ENCODE assay signal across 1 cellular context in the genomic region with DNA sequence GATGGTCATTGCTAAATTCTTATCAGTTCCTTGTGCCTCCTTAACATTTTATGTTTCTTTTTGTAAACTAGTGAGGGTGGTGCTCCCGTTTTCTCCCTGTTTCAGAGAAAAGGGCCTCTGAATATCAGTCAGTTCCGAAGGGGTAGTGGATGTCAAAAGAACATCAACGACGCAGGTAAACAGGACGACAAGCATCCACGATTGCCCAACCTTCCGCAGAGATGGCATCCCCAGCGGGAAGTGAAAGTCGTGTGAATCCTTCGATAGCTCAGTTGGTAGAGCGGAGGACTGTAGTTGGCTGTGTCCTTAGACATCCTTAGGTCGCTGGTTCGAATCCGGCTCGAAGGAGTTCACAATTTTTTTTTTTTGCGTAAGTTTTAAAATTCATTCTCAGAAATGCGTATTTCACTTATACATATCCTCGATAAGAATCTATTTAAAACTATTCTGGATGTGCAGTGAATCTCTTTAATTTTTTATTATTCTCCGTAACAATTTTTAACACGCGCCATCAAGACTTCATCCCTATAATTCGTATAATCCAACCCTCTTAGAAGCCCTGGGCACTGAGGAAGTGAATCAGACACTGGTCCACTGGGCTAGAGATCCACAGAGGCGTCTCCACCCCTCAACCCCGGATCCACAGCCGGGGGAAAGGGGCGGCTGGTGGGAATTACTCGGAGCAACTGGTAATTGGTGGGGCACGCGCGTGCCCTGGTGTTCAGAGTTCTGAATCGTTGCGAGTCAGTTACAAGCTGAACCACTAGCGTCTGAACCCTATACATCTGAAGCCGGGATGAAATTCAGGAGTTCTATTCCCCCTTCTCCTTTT.
TF ChIP-seq lines count a peak whose summit lies in the region.

No MANE protein-coding gene starts in this region.

TF ChIP-seq in HepG2, 621 proteins besides CTCF, POLR2A, EP300 and RAD21 (continued from another document and continues in another):
- TF ChIP-seq, protein P1, sequence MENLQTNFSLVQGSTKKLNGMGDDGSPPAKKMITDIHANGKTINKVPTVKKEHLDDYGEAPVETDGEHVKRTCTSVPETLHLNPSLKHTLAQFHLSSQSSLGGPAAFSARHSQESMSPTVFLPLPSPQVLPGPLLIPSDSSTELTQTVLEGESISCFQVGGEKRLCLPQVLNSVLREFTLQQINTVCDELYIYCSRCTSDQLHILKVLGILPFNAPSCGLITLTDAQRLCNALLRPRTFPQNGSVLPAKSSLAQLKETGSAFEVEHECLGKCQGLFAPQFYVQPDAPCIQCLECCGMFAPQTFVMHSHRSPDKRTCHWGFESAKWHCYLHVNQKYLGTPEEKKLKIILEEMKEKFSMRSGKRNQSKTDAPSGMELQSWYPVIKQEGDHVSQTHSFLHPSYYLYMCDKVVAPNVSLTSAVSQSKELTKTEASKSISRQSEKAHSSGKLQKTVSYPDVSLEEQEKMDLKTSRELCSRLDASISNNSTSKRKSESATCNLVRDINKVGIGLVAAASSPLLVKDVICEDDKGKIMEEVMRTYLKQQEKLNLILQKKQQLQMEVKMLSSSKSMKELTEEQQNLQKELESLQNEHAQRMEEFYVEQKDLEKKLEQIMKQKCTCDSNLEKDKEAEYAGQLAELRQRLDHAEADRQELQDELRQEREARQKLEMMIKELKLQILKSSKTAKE (CRISPR knock-in tag; IDR thresholded peaks at IDR 0.05; ENCODE audit: borderline replicate concordance) = no peak
- TF ChIP-seq REL (CRISPR knock-in tag; conservative IDR thresholded peaks at IDR 0.05) (no peak), NR2F6 (IDR thresholded peaks at IDR 0.05) (no peak; the same call in 1 of the 2 replicates), NR2F6 (CRISPR knock-in tag; IDR thresholded peaks at IDR 0.05) (peak; percentile 71), ZNF615 (CRISPR knock-in tag; IDR thresholded peaks at IDR 0.05; ENCODE audit: borderline replicate concordance) (peak; percentile 91; the same call in 1 of the 2 replicates), SYNCRIP (IDR thresholded peaks at IDR 0.05; ENCODE audit: insufficient read depth, low read depth, low read length) (no peak), JUND (CRISPR knock-in tag; IDR thresholded peaks at IDR 0.05) (no peak), CAMTA2 (CRISPR knock-in tag; IDR thresholded peaks at IDR 0.05; ENCODE audit: borderline replicate concordance) (no peak), SMAD9 (CRISPR knock-in tag; IDR thresholded peaks at IDR 0.05) (no peak), ZNF616 (CRISPR knock-in tag; IDR thresholded peaks at IDR 0.05; ENCODE audit: low read depth) (0 out of 2 replicates have a peak, but pooled peaks have one; percentile 10), XBP1 (CRISPR knock-in tag; IDR thresholded peaks at IDR 0.05) (no peak; the same call in 1 of the 2 replicates), ZFX (CRISPR knock-in tag; IDR thresholded peaks at IDR 0.05; ENCODE audit: low read depth) (peak; percentile 46), ZNF224 (CRISPR knock-in tag; IDR thresholded peaks at IDR 0.05) (peak; percentile 86), HOXA3 (CRISPR knock-in tag; IDR thresholded peaks at IDR 0.05) (peak; percentile 84), ZC3H4 (CRISPR knock-in tag; IDR thresholded peaks at IDR 0.05; ENCODE audit: borderline replicate concordance) (peak; percentile 55; the same call in 1 of the 2 replicates), ZNF614 (CRISPR knock-in tag; IDR thresholded peaks at IDR 0.05; ENCODE audit: borderline replicate concordance) (peak; percentile 95), ZNF891 (CRISPR knock-in tag; IDR thresholded peaks at IDR 0.05) (no peak), GLI4 (CRISPR knock-in tag; IDR thresholded peaks at IDR 0.05; ENCODE audit: borderline replicate concordance) (no peak), CEBPG (CRISPR knock-in tag; IDR thresholded peaks at IDR 0.05) (peak; percentile 100), SRY (CRISPR knock-in tag; IDR thresholded peaks at IDR 0.05) (no peak)
- TF ChIP-seq, protein P2, sequence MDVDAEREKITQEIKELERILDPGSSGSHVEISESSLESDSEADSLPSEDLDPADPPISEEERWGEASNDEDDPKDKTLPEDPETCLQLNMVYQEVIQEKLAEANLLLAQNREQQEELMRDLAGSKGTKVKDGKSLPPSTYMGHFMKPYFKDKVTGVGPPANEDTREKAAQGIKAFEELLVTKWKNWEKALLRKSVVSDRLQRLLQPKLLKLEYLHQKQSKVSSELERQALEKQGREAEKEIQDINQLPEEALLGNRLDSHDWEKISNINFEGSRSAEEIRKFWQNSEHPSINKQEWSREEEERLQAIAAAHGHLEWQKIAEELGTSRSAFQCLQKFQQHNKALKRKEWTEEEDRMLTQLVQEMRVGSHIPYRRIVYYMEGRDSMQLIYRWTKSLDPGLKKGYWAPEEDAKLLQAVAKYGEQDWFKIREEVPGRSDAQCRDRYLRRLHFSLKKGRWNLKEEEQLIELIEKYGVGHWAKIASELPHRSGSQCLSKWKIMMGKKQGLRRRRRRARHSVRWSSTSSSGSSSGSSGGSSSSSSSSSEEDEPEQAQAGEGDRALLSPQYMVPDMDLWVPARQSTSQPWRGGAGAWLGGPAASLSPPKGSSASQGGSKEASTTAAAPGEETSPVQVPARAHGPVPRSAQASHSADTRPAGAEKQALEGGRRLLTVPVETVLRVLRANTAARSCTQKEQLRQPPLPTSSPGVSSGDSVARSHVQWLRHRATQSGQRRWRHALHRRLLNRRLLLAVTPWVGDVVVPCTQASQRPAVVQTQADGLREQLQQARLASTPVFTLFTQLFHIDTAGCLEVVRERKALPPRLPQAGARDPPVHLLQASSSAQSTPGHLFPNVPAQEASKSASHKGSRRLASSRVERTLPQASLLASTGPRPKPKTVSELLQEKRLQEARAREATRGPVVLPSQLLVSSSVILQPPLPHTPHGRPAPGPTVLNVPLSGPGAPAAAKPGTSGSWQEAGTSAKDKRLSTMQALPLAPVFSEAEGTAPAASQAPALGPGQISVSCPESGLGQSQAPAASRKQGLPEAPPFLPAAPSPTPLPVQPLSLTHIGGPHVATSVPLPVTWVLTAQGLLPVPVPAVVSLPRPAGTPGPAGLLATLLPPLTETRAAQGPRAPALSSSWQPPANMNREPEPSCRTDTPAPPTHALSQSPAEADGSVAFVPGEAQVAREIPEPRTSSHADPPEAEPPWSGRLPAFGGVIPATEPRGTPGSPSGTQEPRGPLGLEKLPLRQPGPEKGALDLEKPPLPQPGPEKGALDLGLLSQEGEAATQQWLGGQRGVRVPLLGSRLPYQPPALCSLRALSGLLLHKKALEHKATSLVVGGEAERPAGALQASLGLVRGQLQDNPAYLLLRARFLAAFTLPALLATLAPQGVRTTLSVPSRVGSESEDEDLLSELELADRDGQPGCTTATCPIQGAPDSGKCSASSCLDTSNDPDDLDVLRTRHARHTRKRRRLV (CRISPR knock-in tag; IDR thresholded peaks at IDR 0.05) = peak; percentile 58; the same call in 1 of the 2 replicates
- TF ChIP-seq, protein P3, sequence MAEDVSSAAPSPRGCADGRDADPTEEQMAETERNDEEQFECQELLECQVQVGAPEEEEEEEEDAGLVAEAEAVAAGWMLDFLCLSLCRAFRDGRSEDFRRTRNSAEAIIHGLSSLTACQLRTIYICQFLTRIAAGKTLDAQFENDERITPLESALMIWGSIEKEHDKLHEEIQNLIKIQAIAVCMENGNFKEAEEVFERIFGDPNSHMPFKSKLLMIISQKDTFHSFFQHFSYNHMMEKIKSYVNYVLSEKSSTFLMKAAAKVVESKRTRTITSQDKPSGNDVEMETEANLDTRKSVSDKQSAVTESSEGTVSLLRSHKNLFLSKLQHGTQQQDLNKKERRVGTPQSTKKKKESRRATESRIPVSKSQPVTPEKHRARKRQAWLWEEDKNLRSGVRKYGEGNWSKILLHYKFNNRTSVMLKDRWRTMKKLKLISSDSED (CRISPR knock-in tag; IDR thresholded peaks at IDR 0.05) = no peak
- TF ChIP-seq, protein P4, sequence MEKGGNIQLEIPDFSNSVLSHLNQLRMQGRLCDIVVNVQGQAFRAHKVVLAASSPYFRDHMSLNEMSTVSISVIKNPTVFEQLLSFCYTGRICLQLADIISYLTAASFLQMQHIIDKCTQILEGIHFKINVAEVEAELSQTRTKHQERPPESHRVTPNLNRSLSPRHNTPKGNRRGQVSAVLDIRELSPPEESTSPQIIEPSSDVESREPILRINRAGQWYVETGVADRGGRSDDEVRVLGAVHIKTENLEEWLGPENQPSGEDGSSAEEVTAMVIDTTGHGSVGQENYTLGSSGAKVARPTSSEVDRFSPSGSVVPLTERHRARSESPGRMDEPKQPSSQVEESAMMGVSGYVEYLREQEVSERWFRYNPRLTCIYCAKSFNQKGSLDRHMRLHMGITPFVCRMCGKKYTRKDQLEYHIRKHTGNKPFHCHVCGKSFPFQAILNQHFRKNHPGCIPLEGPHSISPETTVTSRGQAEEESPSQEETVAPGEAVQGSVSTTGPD (CRISPR knock-in tag; IDR thresholded peaks at IDR 0.05) = no peak
- TF ChIP-seq, protein P5, sequence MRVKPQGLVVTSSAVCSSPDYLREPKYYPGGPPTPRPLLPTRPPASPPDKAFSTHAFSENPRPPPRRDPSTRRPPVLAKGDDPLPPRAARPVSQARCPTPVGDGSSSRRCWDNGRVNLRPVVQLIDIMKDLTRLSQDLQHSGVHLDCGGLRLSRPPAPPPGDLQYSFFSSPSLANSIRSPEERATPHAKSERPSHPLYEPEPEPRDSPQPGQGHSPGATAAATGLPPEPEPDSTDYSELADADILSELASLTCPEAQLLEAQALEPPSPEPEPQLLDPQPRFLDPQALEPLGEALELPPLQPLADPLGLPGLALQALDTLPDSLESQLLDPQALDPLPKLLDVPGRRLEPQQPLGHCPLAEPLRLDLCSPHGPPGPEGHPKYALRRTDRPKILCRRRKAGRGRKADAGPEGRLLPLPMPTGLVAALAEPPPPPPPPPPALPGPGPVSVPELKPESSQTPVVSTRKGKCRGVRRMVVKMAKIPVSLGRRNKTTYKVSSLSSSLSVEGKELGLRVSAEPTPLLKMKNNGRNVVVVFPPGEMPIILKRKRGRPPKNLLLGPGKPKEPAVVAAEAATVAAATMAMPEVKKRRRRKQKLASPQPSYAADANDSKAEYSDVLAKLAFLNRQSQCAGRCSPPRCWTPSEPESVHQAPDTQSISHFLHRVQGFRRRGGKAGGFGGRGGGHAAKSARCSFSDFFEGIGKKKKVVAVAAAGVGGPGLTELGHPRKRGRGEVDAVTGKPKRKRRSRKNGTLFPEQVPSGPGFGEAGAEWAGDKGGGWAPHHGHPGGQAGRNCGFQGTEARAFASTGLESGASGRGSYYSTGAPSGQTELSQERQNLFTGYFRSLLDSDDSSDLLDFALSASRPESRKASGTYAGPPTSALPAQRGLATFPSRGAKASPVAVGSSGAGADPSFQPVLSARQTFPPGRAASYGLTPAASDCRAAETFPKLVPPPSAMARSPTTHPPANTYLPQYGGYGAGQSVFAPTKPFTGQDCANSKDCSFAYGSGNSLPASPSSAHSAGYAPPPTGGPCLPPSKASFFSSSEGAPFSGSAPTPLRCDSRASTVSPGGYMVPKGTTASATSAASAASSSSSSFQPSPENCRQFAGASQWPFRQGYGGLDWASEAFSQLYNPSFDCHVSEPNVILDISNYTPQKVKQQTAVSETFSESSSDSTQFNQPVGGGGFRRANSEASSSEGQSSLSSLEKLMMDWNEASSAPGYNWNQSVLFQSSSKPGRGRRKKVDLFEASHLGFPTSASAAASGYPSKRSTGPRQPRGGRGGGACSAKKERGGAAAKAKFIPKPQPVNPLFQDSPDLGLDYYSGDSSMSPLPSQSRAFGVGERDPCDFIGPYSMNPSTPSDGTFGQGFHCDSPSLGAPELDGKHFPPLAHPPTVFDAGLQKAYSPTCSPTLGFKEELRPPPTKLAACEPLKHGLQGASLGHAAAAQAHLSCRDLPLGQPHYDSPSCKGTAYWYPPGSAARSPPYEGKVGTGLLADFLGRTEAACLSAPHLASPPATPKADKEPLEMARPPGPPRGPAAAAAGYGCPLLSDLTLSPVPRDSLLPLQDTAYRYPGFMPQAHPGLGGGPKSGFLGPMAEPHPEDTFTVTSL (CRISPR knock-in tag; IDR thresholded peaks at IDR 0.05; ENCODE audit: borderline replicate concordance) = peak; percentile 24; the same call in 1 of the 2 replicates
- TF ChIP-seq, protein P6, sequence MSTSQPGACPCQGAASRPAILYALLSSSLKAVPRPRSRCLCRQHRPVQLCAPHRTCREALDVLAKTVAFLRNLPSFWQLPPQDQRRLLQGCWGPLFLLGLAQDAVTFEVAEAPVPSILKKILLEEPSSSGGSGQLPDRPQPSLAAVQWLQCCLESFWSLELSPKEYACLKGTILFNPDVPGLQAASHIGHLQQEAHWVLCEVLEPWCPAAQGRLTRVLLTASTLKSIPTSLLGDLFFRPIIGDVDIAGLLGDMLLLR (CRISPR knock-in tag; IDR thresholded peaks at IDR 0.05) = no peak
- TF ChIP-seq, protein P7, sequence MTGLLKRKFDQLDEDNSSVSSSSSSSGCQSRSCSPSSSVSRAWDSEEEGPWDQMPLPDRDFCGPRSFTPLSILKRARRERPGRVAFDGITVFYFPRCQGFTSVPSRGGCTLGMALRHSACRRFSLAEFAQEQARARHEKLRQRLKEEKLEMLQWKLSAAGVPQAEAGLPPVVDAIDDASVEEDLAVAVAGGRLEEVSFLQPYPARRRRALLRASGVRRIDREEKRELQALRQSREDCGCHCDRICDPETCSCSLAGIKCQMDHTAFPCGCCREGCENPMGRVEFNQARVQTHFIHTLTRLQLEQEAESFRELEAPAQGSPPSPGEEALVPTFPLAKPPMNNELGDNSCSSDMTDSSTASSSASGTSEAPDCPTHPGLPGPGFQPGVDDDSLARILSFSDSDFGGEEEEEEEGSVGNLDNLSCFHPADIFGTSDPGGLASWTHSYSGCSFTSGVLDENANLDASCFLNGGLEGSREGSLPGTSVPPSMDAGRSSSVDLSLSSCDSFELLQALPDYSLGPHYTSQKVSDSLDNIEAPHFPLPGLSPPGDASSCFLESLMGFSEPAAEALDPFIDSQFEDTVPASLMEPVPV (CRISPR knock-in tag; IDR thresholded peaks at IDR 0.05) = no peak
- TF ChIP-seq, protein P8, sequence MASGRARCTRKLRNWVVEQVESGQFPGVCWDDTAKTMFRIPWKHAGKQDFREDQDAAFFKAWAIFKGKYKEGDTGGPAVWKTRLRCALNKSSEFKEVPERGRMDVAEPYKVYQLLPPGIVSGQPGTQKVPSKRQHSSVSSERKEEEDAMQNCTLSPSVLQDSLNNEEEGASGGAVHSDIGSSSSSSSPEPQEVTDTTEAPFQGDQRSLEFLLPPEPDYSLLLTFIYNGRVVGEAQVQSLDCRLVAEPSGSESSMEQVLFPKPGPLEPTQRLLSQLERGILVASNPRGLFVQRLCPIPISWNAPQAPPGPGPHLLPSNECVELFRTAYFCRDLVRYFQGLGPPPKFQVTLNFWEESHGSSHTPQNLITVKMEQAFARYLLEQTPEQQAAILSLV (CRISPR knock-in tag; IDR thresholded peaks at IDR 0.05; ENCODE audit: borderline replicate concordance) = no peak; the same call in 1 of the 2 replicates
- TF ChIP-seq, protein P9, sequence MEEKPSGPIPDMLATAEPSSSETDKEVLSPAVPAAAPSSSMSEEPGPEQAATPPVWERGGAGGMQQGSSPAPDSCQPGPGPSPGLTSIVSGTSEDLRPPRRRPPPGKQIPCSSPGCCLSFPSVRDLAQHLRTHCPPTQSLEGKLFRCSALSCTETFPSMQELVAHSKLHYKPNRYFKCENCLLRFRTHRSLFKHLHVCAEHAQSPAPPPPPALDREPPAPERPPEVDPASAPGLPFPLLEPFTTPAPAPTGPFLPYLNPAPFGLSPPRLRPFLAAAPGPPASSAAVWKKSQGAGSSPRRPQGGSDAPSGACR (CRISPR knock-in tag; IDR thresholded peaks at IDR 0.05) = peak; percentile 84; the same call in 1 of the 2 replicates
